Comparison of ENCODE assay signal across 15 cellular contexts in genomic region chr10:73858750-73859439, GRCh38. TPM values are rescaled to one million over a fixed set of nuclear protein-coding genes. Genes with fewer than 3 reads are reported as not detected.
DNase-seq lines count a peak whose midpoint lies in the region; ATAC-seq and TF ChIP-seq lines count a peak whose summit lies in the region.
"Had no signal": no experiment of that assay in that cellular context is flagged by ENCODE, and none has a peak within 500 bp of the region (broad histone marks: within the 10 kb centered on the region; RNA-seq: fewer than 3 reads in every experiment).

No MANE protein-coding gene starts in this region.

- no peak overlapping the region for H3K4me3 ChIP-seq in BLaER1
- H3K4me3 ChIP-seq in upper lobe of left lung, result no peak overlapping the region
- H3K4me3 ChIP-seq: body of pancreas had no signal

- no peaks in the 10 kb centered on the region for H3K27me3 Mint-ChIP-seq in IgD-negative memory B cell
- no peaks in the 10 kb centered on the region for H3K27me3 Mint-ChIP-seq in activated naive CD8-positive, alpha-beta T cell treated with anti-CD3 and anti-CD28 coated beads for 36 hours
- H3K27me3 Mint-ChIP-seq in naive thymus-derived CD8-positive, alpha-beta T cell, result no peaks in the 10 kb centered on the region
- H3K27me3 Mint-ChIP-seq: memory B cell had no signal

- H3K4me2 ChIP-seq in BLaER1, result no peak overlapping the region

- TF ChIP-seq CTCF in upper lobe of left lung (IDR thresholded peaks at IDR 0.05), result no peak

- H3K36me3 Mint-ChIP-seq in IgD-negative memory B cell, result peaks cover 5% of the 10 kb centered on the region
- peaks cover 23% of the 10 kb centered on the region for H3K36me3 Mint-ChIP-seq in activated naive CD8-positive, alpha-beta T cell treated with anti-CD3 and anti-CD28 coated beads for 36 hours
- peaks cover 0 to 55% (median 20%) of the 10 kb centered on the region in 3 donors for H3K36me3 Mint-ChIP-seq in naive thymus-derived CD8-positive, alpha-beta T cell

- no peak for TF ChIP-seq EP300 in upper lobe of left lung (IDR thresholded peaks at IDR 0.05)

- H3K36me3 ChIP-seq in BLaER1 (peaks cover 92% of the 10 kb centered on the region), upper lobe of left lung (peaks cover 0 to 35% (median 28%) of the 10 kb centered on the region in 4 donors)

- H3K27ac Mint-ChIP-seq in IgD-negative memory B cell, result peak overlapping the region in 2 of 3 donors; percentile 9 to 76
- H3K27ac Mint-ChIP-seq in activated naive CD8-positive, alpha-beta T cell treated with anti-CD3 and anti-CD28 coated beads for 36 hours, result peak overlapping the region; percentile 86
- H3K27ac Mint-ChIP-seq in naive thymus-derived CD8-positive, alpha-beta T cell, result peak overlapping the region; percentile 87 to 96 (median 94)
- H3K27ac Mint-ChIP-seq: H9, memory B cell had no signal

- ATAC-seq in naive thymus-derived CD8-positive, alpha-beta T cell, result peak in 1 of 2 donors; percentile 14
- no peak for ATAC-seq in GM18907 (IDR thresholded peaks at IDR 0.05; ENCODE audit: unreplicated experiment)
- ATAC-seq in upper lobe of left lung (ENCODE audit: low FRiP score in 2 of 2), result no peak
- ATAC-seq: body of pancreas had no signal

- DNase-seq in activated naive CD8-positive, alpha-beta T cell treated with anti-CD3 and anti-CD28 coated beads for 36 hours, result no peak
- no peak for DNase-seq in naive thymus-derived CD8-positive, alpha-beta T cell
- no peak for DNase-seq in NCI-H82 (lab: John Stamatoyannopoulos, UW)
- DNase-seq in upper lobe of left lung, result no peak
- no peak for DNase-seq in DMS153 (lab: John Stamatoyannopoulos, UW)
- DNase-seq: activated T-cell treated with anti-CD3 and anti-CD28 coated beads for 4 hours, body of pancreas, H9, KBM-7, NCI-H187, SHP77 treated with DMSO at 0.1 percent for 48 hours had no signal

- H3K9me3 ChIP-seq in BLaER1 (no peaks in the 10 kb centered on the region), upper lobe of left lung (no peaks in the 10 kb centered on the region)
- H3K9me3 ChIP-seq: body of pancreas had no signal

- peaks cover 8 to 13% (median 12%) of the 10 kb centered on the region in 3 donors for H3K4me1 Mint-ChIP-seq in IgD-negative memory B cell
- peaks cover 71% of the 10 kb centered on the region for H3K4me1 Mint-ChIP-seq in activated naive CD8-positive, alpha-beta T cell treated with anti-CD3 and anti-CD28 coated beads for 36 hours
- H3K4me1 Mint-ChIP-seq in naive thymus-derived CD8-positive, alpha-beta T cell, result peaks cover 23 to 92% (median 82%) of the 10 kb centered on the region in 4 donors

- H3K27ac ChIP-seq in BLaER1 (0 out of 2 replicates have a peak overlapping the region, but pooled peaks have one; percentile 30), upper lobe of left lung (no peak overlapping the region)
- H3K27ac ChIP-seq: body of pancreas had no signal

- peaks cover 25% of the 10 kb centered on the region for H4K20me1 ChIP-seq in BLaER1

- H3K4me3 Mint-ChIP-seq in IgD-negative memory B cell, result peak overlapping the region in 1 of 4 donors; percentile 76
- peak overlapping the region; percentile 51 for H3K4me3 Mint-ChIP-seq in activated naive CD8-positive, alpha-beta T cell treated with anti-CD3 and anti-CD28 coated beads for 36 hours
- peak overlapping the region; percentile 53 to 84 (median 78) for H3K4me3 Mint-ChIP-seq in naive thymus-derived CD8-positive, alpha-beta T cell
- H3K4me3 Mint-ChIP-seq: H9, memory B cell had no signal

- no peaks in the 10 kb centered on the region for H3K9me3 Mint-ChIP-seq in IgD-negative memory B cell
- H3K9me3 Mint-ChIP-seq in activated naive CD8-positive, alpha-beta T cell treated with anti-CD3 and anti-CD28 coated beads for 36 hours, result no peaks in the 10 kb centered on the region
- H3K9me3 Mint-ChIP-seq in naive thymus-derived CD8-positive, alpha-beta T cell, result no peaks in the 10 kb centered on the region
- H3K9me3 Mint-ChIP-seq: H9, memory B cell had no signal

- 75 to 84% methylated on average over 13 of the region's 13 CpGs for WGBS in upper lobe of left lung, 2 donors

- POLR2A ChIA-PET in naive thymus-derived CD8-positive, alpha-beta T cell (lab: Charles Lee), result interaction anchor here (1.0 to 5.5 kb wide), 9 partner anchors 9 to 86 kb away, joined by 3 to 46 read pairs (median 5); partner anchors contain the start of genes CAMK2G and NDST2

- H3K4me1 ChIP-seq in BLaER1 (peaks cover 13% of the 10 kb centered on the region), upper lobe of left lung (peaks cover 0 to 8% (median 5%) of the 10 kb centered on the region in 4 donors)
- H3K4me1 ChIP-seq: body of pancreas had no signal

- no peak for TF ChIP-seq POLR2A in upper lobe of left lung (IDR thresholded peaks at IDR 0.05)

- H3K27me3 ChIP-seq in BLaER1, result no peaks in the 10 kb centered on the region
- no peaks in the 10 kb centered on the region for H3K27me3 ChIP-seq in upper lobe of left lung
- H3K27me3 ChIP-seq: body of pancreas had no signal

- H3K9ac ChIP-seq in BLaER1, result no peak overlapping the region

RNA-seq across cellular contexts. Expression of gene CAMK2G, which starts 15.5 kb away (rescaled TPM):
- polyA plus RNA-seq in IgD-negative memory B cell, result 7.2 TPM
- total RNA-seq in activated naive CD8-positive, alpha-beta T cell treated with anti-CD3 and anti-CD28 coated beads for 36 hours, result 10 to 100 TPM; 16.5 to 17.4 TPM
- 10 to 100 TPM; 60.4 to 61.7 TPM for total RNA-seq in naive thymus-derived CD8-positive, alpha-beta T cell
- 1 to 10 TPM; 4.6 to 6.7 (median 5.1) TPM for polyA plus RNA-seq in naive thymus-derived CD8-positive, alpha-beta T cell
- 10 to 100 TPM; 25.7 to 52.3 (median 43.0) TPM for total RNA-seq in upper lobe of left lung

RNA-seq across cellular contexts. Expression of gene NDST2, which starts 47.5 kb away (rescaled TPM):
- polyA plus RNA-seq in IgD-negative memory B cell, result 21.4 TPM
- total RNA-seq in activated naive CD8-positive, alpha-beta T cell treated with anti-CD3 and anti-CD28 coated beads for 36 hours, result 10 to 100 TPM; 45.9 to 49.7 TPM
- 100 to 1,000 TPM; 101 to 112 TPM for total RNA-seq in naive thymus-derived CD8-positive, alpha-beta T cell
- polyA plus RNA-seq in naive thymus-derived CD8-positive, alpha-beta T cell, result 10 to 100 TPM; 13.4 to 34.3 (median 24.5) TPM
- total RNA-seq in upper lobe of left lung, result 10 to 100 TPM; 26.4 to 92.2 (median 38.3) TPM

RNA-seq across cellular contexts. Expression of gene PLAU, which starts 52.0 kb away (rescaled TPM):
- not detected for polyA plus RNA-seq in IgD-negative memory B cell
- under 1 TPM in 1 of 2 experiments, not detected in 1; 0.12 TPM for total RNA-seq in activated naive CD8-positive, alpha-beta T cell treated with anti-CD3 and anti-CD28 coated beads for 36 hours
- total RNA-seq in naive thymus-derived CD8-positive, alpha-beta T cell, result under 1 TPM; 0.26 to 0.30 TPM
- not detected for polyA plus RNA-seq in naive thymus-derived CD8-positive, alpha-beta T cell
- 10 to 100 TPM in 3 of 6 donors, 1 to 10 TPM in 3; 8.2 to 38.8 (median 12.4) TPM for total RNA-seq in upper lobe of left lung

Comparison
In these comparisons a context has a peak if more than half of its experiments do, and no peak if none do; other contexts are left out.
1. H3K27ac Mint-ChIP-seq: peak in every context shown above with its lines; median percentile 94 in naive thymus-derived CD8-positive, alpha-beta T cell; 86 in activated naive CD8-positive, alpha-beta T cell treated with anti-CD3 and anti-CD28 coated beads for 36 hours; 42 in IgD-negative memory B cell.
2. RNA of gene PLAU, which starts 52.0 kb away (total RNA-seq): 8.2 to 38.8 TPM in upper lobe of left lung; 0.26 to 0.30 TPM in naive thymus-derived CD8-positive, alpha-beta T cell and 0.12 TPM in activated naive CD8-positive, alpha-beta T cell treated with anti-CD3 and anti-CD28 coated beads for 36 hours; every median in the first group is over 4 times any median in the second.